28 cellular contexts compared by ENCODE assay signal in genomic region chr1:183135336-183135735, GRCh38. TPM values are rescaled to one million over a fixed set of nuclear protein-coding genes. Genes with fewer than 3 reads are reported as not detected.
"Had no signal": no experiment of that assay in that cellular context is flagged by ENCODE, and none has a peak within 500 bp of the region (broad histone marks: within the 10 kb centered on the region; RNA-seq: fewer than 3 reads in every experiment).

No MANE protein-coding gene starts in this region.

- H3K27ac ChIP-seq: adrenal gland, body of pancreas, right lobe of liver, skin epidermis, thoracic aorta, WERI-Rb-1 had no signal

- H3K27ac Mint-ChIP-seq: activated naive CD8-positive, alpha-beta T cell; endodermal cell; mesothelial cell of epicardium; natural killer cell; T-helper 1 cell treated with Interleukin-12 subunit alpha and Interleukin-12 subunit beta and Interleukin-4 antibody, amounts not matched to agents 30 μg/mL and 1 μg/mL, for 36 hours had no signal

- H3K4me1 ChIP-seq: adrenal gland had no signal

- H3K36me3 Mint-ChIP-seq: activated naive CD8-positive, alpha-beta T cell; natural killer cell had no signal

- H3K4me1 Mint-ChIP-seq: endodermal cell had no signal

- H3K4me3 Mint-ChIP-seq: activated naive CD8-positive, alpha-beta T cell; endodermal cell; mesothelial cell of epicardium; natural killer cell; T-helper 1 cell treated with Interleukin-12 subunit alpha and Interleukin-12 subunit beta and Interleukin-4 antibody, amounts not matched to agents 30 μg/mL and 1 μg/mL, for 36 hours had no signal

- H3K9me3 Mint-ChIP-seq: endodermal cell; mesothelial cell of epicardium; natural killer cell; T-helper 1 cell treated with Interleukin-12 subunit alpha and Interleukin-12 subunit beta and Interleukin-4 antibody, amounts not matched to agents 30 μg/mL and 1 μg/mL, for 36 hours had no signal

- H3K27me3 ChIP-seq: adrenal gland, body of pancreas, gastroesophageal sphincter, right lobe of liver had no signal

- H3K4me3 ChIP-seq: adrenal gland, body of pancreas, gastroesophageal sphincter, right lobe of liver, skin epidermis, thoracic aorta had no signal

- ATAC-seq: activated CD4-positive, CD25-positive, alpha-beta regulatory T cell treated with anti-CD3 and anti-CD28 coated beads, Interleukin-2, amount 50 U/mL, for 24 hours; body of pancreas; gastroesophageal sphincter; left cardiac atrium; natural killer cell; right lobe of liver; stimulated activated naive CD8-positive, alpha-beta T cell treated with anti-CD3 and anti-CD28 coated beads, Interleukin-15, Interleukin-2, amounts not matched to agents 100 U/mL and 50 U/mL, for 24 hours had no signal

- DNase-seq: activated CD4-positive, alpha-beta T cell treated with anti-CD3 and anti-CD28 coated beads for 48 hours; activated CD4-positive, alpha-beta T cell treated with anti-CD3 and anti-CD28 coated beads, Interleukin-2, amount 50 U/mL, for 48 hours; activated CD8-positive, alpha-beta memory T cell treated with anti-CD3 and anti-CD28 coated beads for 24 hours; activated effector memory CD4-positive, alpha-beta T cell treated with Interleukin-2 at 50 U/mL for 16 hours; activated naive CD4-positive, alpha-beta T cell treated with Interleukin-2 at 50 U/mL for 16 hours; adrenal gland; aorta; body of pancreas; cerebellar nuclear complex; cortex of kidney; endodermal cell; hippocampal formation; left cardiac atrium; natural killer cell; posterior cingulate gyrus; right lobe of liver; stimulated activated CD4-positive, alpha-beta T cell treated with anti-CD3 and anti-CD28 coated beads, Interleukin-12 subunit alpha, Interleukin-12 subunit beta, amount 100 ng/mL, for 4 hours; stimulated activated CD4-positive, alpha-beta T cell treated with anti-CD3 and anti-CD28 coated beads, Interleukin-4, amount 100 ng/mL, for 1 hour; stimulated activated naive CD8-positive, alpha-beta T cell treated with anti-CD3 and anti-CD28 coated beads, Interleukin-15, Interleukin-2, amounts not matched to agents 100 U/mL and 50 U/mL, for 24 hours; T1000; WERI-Rb-1 had no signal

- H3K9me3 ChIP-seq: adrenal gland, body of pancreas, gastroesophageal sphincter, right lobe of liver, thoracic aorta had no signal

- H3K36me3 ChIP-seq: WERI-Rb-1 had no signal

RNA-seq across cellular contexts. Expression of gene LAMC2, which starts 50.7 kb away (rescaled TPM):
- total RNA-seq: natural killer cell had no signal
